Comparison of ENCODE assay signal across 11 cellular contexts in the genomic region with DNA sequence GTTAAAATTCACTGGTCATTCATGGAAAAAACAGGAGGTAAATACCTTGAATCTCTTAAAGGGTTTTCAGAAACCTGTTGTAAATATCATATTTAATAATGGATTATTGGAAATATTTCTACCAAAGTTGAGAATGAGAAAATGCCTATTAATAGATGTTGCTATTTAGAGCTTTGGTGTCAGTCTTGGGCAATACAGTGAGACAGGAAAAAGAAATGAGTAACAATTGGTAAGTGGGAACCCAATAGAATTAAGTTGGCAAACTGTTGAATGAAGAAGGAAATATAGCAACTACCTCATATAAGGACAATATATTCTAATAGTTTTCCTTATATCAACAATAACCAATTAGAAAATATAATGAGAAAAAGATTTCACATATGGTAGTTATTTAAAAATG.
DNase-seq lines count a peak whose midpoint lies in the region; ATAC-seq and TF ChIP-seq lines count a peak whose summit lies in the region.
"Had no signal": no experiment of that assay in that cellular context is flagged by ENCODE, and none has a peak within 500 bp of the region (broad histone marks: within the 10 kb centered on the region; RNA-seq: fewer than 3 reads in every experiment).

No MANE protein-coding gene starts in this region.

- H3K4me1 ChIP-seq in parathyroid adenoma (no peaks in the 10 kb centered on the region), esophagus squamous epithelium (peaks cover 0 to 15% (median 0%) of the 10 kb centered on the region in 3 donors)

- peak overlapping the region; percentile 21 for H3K27ac ChIP-seq in parathyroid adenoma
- H3K27ac ChIP-seq in WERI-Rb-1 = no peak overlapping the region
- peak overlapping the region in 2 of 4 donors; percentile 9 to 56 for H3K27ac ChIP-seq in esophagus squamous epithelium

- H3K9me3 ChIP-seq in parathyroid adenoma (ENCODE audit: control insufficient read depth, low read length) = no peaks in the 10 kb centered on the region
- no peaks in the 10 kb centered on the region for H3K9me3 ChIP-seq in WERI-Rb-1 (ENCODE audit: severe bottlenecking)
- no peaks in the 10 kb centered on the region for H3K9me3 ChIP-seq in esophagus squamous epithelium
- H3K9me3 ChIP-seq: upper lobe of left lung had no signal

- no peak overlapping the region for H3K4me2 ChIP-seq in parathyroid adenoma (ENCODE audit: low read length)

- TF ChIP-seq POLR2A in esophagus squamous epithelium (IDR thresholded peaks at IDR 0.05) = no peak

- intact Hi-C loops in esophagus squamous epithelium (cut with DNase I) = no loop called here

- DNase-seq in CD1c-positive myeloid dendritic cell (ENCODE audit: extremely low spot score) (peak; percentile 17), NOMO-1 treated with DMSO at 0.1 percent for 48 hours (lab: John Stamatoyannopoulos, UW; ENCODE audit: unreplicated experiment) (peak; percentile 42), fibroblast of mammary gland (ENCODE audit: low read depth) (peak; percentile 58), WERI-Rb-1 (no peak), esophagus squamous epithelium (lab: John Stamatoyannopoulos, UW) (no peak)
- DNase-seq: anterior cingulate cortex, NCI-H2029 treated with DMSO at 0.1 percent for 48 hours, upper lobe of left lung had no signal

- peaks cover 7% of the 10 kb centered on the region for H3K79me2 ChIP-seq in parathyroid adenoma

- ATAC-seq in HG03521 (IDR thresholded peaks at IDR 0.05; ENCODE audit: unreplicated experiment) (no peak), HG03565 (IDR thresholded peaks at IDR 0.05; ENCODE audit: unreplicated experiment) (no peak)

- H3K36me3 ChIP-seq in parathyroid adenoma (ENCODE audit: control insufficient read depth, insufficient read depth, low read length) (peaks cover 3% of the 10 kb centered on the region), WERI-Rb-1 (peaks cover 26% of the 10 kb centered on the region), esophagus squamous epithelium (peaks cover 0 to 88% (median 11%) of the 10 kb centered on the region in 3 donors)

- TF ChIP-seq CTCF in fibroblast of mammary gland (conservative IDR thresholded peaks at IDR 0.05; ENCODE audit: control insufficient read depth, insufficient read depth, low read depth, low read length) = no peak
- no peak for TF ChIP-seq CTCF in parathyroid adenoma (IDR thresholded peaks at IDR 0.05)
- TF ChIP-seq CTCF in WERI-Rb-1 (IDR thresholded peaks at IDR 0.05; ENCODE audit: low read depth, low read length) = no peak
- TF ChIP-seq CTCF in esophagus squamous epithelium (IDR thresholded peaks at IDR 0.05) = no peak

- no peak overlapping the region for H2AFZ ChIP-seq in parathyroid adenoma

- H3K9ac ChIP-seq in parathyroid adenoma = no peak overlapping the region

- H3K4me3 ChIP-seq in fibroblast of mammary gland (ENCODE audit: control insufficient read depth, low read depth, low read length) = no peak overlapping the region
- H3K4me3 ChIP-seq in parathyroid adenoma (ENCODE audit: low read depth, low read length) = no peak overlapping the region
- no peak overlapping the region for H3K4me3 ChIP-seq in WERI-Rb-1 (ENCODE audit: low read depth, low read length)
- no peak overlapping the region for H3K4me3 ChIP-seq in esophagus squamous epithelium
- H3K4me3 ChIP-seq: upper lobe of left lung had no signal

- no peaks in the 10 kb centered on the region for H3K27me3 ChIP-seq in parathyroid adenoma (ENCODE audit: control insufficient read depth, insufficient read depth, low read length)
- H3K27me3 ChIP-seq in WERI-Rb-1 (ENCODE audit: insufficient read depth, low read depth, severe bottlenecking) = no peaks in the 10 kb centered on the region
- H3K27me3 ChIP-seq in esophagus squamous epithelium = no peaks in the 10 kb centered on the region
- H3K27me3 ChIP-seq: upper lobe of left lung had no signal

Comparison
In these comparisons a context has a peak if more than half of its experiments do, and no peak if none do; other contexts are left out.
1. DNase-seq: peak in CD1c-positive myeloid dendritic cell (single experiment), NOMO-1 treated with DMSO at 0.1 percent for 48 hours (single experiment) and fibroblast of mammary gland (single experiment); none in WERI-Rb-1 (single experiment) and esophagus squamous epithelium (single experiment).